ENCODE assay signal across 13 cellular contexts in the genomic region with DNA sequence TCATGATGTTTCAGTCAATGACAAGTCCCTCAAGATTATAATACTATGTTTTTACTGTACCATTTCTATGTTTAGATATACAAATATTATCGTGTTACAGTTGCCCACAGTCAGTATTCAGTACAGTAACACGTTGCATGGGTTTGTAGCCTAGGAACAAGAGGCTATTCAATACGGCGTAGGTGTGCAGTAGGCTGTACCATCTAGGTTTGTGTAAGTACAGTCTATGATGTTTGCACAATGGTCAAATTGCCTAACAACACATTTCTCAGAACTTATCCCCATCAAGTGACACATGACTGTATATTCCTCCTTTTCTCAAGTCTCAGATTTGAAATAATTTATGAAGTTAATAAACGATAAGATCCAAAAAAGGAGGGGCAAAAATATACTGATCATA.
"Had no signal": no experiment of that assay in that cellular context is flagged by ENCODE, and none has a peak within 500 bp of the region (broad histone marks: within the 10 kb centered on the region; RNA-seq: fewer than 3 reads in every experiment).

No MANE protein-coding gene starts in this region.

- H3K27ac Mint-ChIP-seq: activated naive CD8-positive, alpha-beta T cell treated with anti-CD3 and anti-CD28 coated beads, Interleukin-2, amount 50 U/mL, for 24 hours; activated T-cell treated with anti-CD3 and anti-CD28 coated beads, Interleukin-2, amount 50 U/mL, for 24 hours; stimulated activated naive CD8-positive, alpha-beta T cell treated with anti-CD3 and anti-CD28 coated beads, Interleukin-15, Interleukin-2, amounts not matched to agents 100 ng/mL and 50 ng/mL, for 24 hours had no signal

- H3K4me1 ChIP-seq: sigmoid colon had no signal

- H3K27me3 Mint-ChIP-seq: activated naive CD8-positive, alpha-beta T cell treated with anti-CD3 and anti-CD28 coated beads, Interleukin-2, amount 50 U/mL, for 24 hours; activated T-cell treated with anti-CD3 and anti-CD28 coated beads, Interleukin-2, amount 50 U/mL, for 24 hours; stimulated activated naive CD8-positive, alpha-beta T cell treated with anti-CD3 and anti-CD28 coated beads, Interleukin-15, Interleukin-2, amounts not matched to agents 100 ng/mL and 50 ng/mL, for 24 hours had no signal

- DNase-seq: activated CD4-positive, alpha-beta T cell treated with anti-CD3 and anti-CD28 coated beads, Interleukin-2, amount 50 U/mL, for 4 hours; activated CD4-positive, CD25-positive, alpha-beta regulatory T cell treated with anti-CD3 and anti-CD28 coated beads, Interleukin-2, amount 50 U/mL, for 72 hours; activated gamma-delta T cell; activated naive CD8-positive, alpha-beta T cell treated with anti-CD3 and anti-CD28 coated beads, Interleukin-2, amount 50 U/mL, for 24 hours; activated T-cell treated with anti-CD3 and anti-CD28 coated beads, Interleukin-2, amount 50 U/mL, for 24 hours; foreskin melanocyte; heart left ventricle; ovary; sigmoid colon; stimulated activated CD4-positive, alpha-beta T cell treated with anti-CD3 and anti-CD28 coated beads, Interleukin-12 subunit alpha, Interleukin-12 subunit beta, amount 100 ng/mL, for 4 hours; stimulated activated CD4-positive, alpha-beta T cell treated with anti-CD3 and anti-CD28 coated beads, Interleukin-4, amount 100 ng/mL, for 1 hour; stimulated activated CD8-positive, alpha-beta memory T cell treated with anti-CD3 and anti-CD28 coated beads, Interleukin-4, amount 100 ng/mL, for 48 hours had no signal

- H3K27me3 ChIP-seq: heart left ventricle, ovary, sigmoid colon had no signal

- H3K27ac ChIP-seq: ovary had no signal

- H3K9me3 Mint-ChIP-seq: activated naive CD8-positive, alpha-beta T cell treated with anti-CD3 and anti-CD28 coated beads, Interleukin-2, amount 50 U/mL, for 24 hours; activated T-cell treated with anti-CD3 and anti-CD28 coated beads, Interleukin-2, amount 50 U/mL, for 24 hours; stimulated activated naive CD8-positive, alpha-beta T cell treated with anti-CD3 and anti-CD28 coated beads, Interleukin-15, Interleukin-2, amounts not matched to agents 100 ng/mL and 50 ng/mL, for 24 hours had no signal

- H3K36me3 ChIP-seq: ovary had no signal

- H3K9me3 ChIP-seq: heart left ventricle, ovary, sigmoid colon had no signal

- H3K4me3 ChIP-seq: heart left ventricle, ovary, sigmoid colon had no signal

- H3K4me3 Mint-ChIP-seq: activated naive CD8-positive, alpha-beta T cell treated with anti-CD3 and anti-CD28 coated beads, Interleukin-2, amount 50 U/mL, for 24 hours; activated T-cell treated with anti-CD3 and anti-CD28 coated beads, Interleukin-2, amount 50 U/mL, for 24 hours; stimulated activated naive CD8-positive, alpha-beta T cell treated with anti-CD3 and anti-CD28 coated beads, Interleukin-15, Interleukin-2, amounts not matched to agents 100 ng/mL and 50 ng/mL, for 24 hours had no signal
